ENCODE assay signal across 2 cellular contexts in the genomic region with DNA sequence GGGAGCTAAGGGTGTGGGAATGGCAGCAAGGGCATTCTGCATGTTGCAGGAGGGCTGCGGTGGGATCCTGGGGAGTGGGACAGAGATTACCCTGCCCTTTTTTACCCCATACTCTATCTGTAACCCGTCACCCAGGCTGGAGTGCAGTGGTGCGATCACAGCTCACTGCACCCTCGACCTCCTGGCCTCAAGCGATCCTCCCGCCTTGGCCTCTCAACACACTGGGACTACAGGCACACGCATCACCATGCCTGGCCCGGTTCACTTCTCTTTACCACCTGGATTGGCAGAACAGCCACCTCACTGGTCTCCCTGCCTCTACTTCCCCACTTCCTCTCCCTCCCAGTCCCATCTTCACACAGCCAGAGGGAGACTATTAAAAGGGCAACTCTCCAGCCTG.
A peak's percentile ranks its signal among the peaks of the same experiment; 100 is the strongest.
TF ChIP-seq lines count a peak whose summit lies in the region.

No MANE protein-coding gene starts in this region.

TF ChIP-seq in HepG2, 621 proteins besides CTCF, POLR2A, EP300 and RAD21:
- peak; percentile 39; the same call in 1 of the 2 replicates for TF ChIP-seq EEA1 (CRISPR knock-in tag; IDR thresholded peaks at IDR 0.05; ENCODE audit: borderline replicate concordance)
- TF ChIP-seq ZNF557 (CRISPR knock-in tag; IDR thresholded peaks at IDR 0.05): no peak
- no peak for TF ChIP-seq MED8 (CRISPR knock-in tag; IDR thresholded peaks at IDR 0.05; ENCODE audit: insufficient replicate concordance)
- TF ChIP-seq RNF219 (CRISPR knock-in tag; IDR thresholded peaks at IDR 0.05): no peak
- peak; percentile 12; the same call in 1 of the 2 replicates for TF ChIP-seq NFE2L1 (CRISPR knock-in tag; IDR thresholded peaks at IDR 0.05; ENCODE audit: borderline replicate concordance)
- TF ChIP-seq ZFP90 (CRISPR knock-in tag; IDR thresholded peaks at IDR 0.05; ENCODE audit: borderline replicate concordance): no peak
- 0 out of 2 replicates have a peak, but pooled peaks have one; percentile 9 for TF ChIP-seq PHF20 (CRISPR knock-in tag; IDR thresholded peaks at IDR 0.05)
- no peak for TF ChIP-seq TBP (CRISPR knock-in tag; IDR thresholded peaks at IDR 0.05)
- TF ChIP-seq DRAP1 (CRISPR knock-in tag; IDR thresholded peaks at IDR 0.05): no peak
- TF ChIP-seq, protein P1, sequence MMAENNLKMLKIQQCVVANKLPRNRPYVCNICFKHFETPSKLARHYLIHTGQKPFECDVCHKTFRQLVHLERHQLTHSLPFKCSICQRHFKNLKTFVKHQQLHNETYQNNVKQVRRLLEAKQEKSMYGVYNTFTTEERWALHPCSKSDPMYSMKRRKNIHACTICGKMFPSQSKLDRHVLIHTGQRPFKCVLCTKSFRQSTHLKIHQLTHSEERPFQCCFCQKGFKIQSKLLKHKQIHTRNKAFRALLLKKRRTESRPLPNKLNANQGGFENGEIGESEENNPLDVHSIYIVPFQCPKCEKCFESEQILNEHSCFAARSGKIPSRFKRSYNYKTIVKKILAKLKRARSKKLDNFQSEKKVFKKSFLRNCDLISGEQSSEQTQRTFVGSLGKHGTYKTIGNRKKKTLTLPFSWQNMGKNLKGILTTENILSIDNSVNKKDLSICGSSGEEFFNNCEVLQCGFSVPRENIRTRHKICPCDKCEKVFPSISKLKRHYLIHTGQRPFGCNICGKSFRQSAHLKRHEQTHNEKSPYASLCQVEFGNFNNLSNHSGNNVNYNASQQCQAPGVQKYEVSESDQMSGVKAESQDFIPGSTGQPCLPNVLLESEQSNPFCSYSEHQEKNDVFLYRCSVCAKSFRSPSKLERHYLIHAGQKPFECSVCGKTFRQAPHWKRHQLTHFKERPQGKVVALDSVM (CRISPR knock-in tag; IDR thresholded peaks at IDR 0.05): peak; percentile 93
- no peak for TF ChIP-seq ZSCAN31 (CRISPR knock-in tag; IDR thresholded peaks at IDR 0.05; ENCODE audit: low read depth)
- peak; percentile 56; the same call in 1 of the 2 replicates for TF ChIP-seq ZBTB38 (CRISPR knock-in tag; IDR thresholded peaks at IDR 0.05)

TF ChIP-seq in SK-N-SH treated with all-trans-retinoic acid at 6 μM for 48 hours, 23 proteins besides CTCF, POLR2A, EP300 and RAD21:
- TF ChIP-seq TOX (CRISPR knock-in tag; IDR thresholded peaks at IDR 0.05; ENCODE audit: borderline replicate concordance) (no peak), ZFP3 (CRISPR knock-in tag; IDR thresholded peaks at IDR 0.05) (no peak), PPARA (CRISPR knock-in tag; IDR thresholded peaks at IDR 0.05; ENCODE audit: borderline replicate concordance) (no peak), CSDC2 (CRISPR knock-in tag; IDR thresholded peaks at IDR 0.05) (no peak), CREB5 (CRISPR knock-in tag; IDR thresholded peaks at IDR 0.05; ENCODE audit: low read depth) (no peak), RARB (CRISPR knock-in tag; IDR thresholded peaks at IDR 0.05) (no peak), ESRRG (CRISPR knock-in tag; IDR thresholded peaks at IDR 0.05) (no peak), ZNF565 (CRISPR knock-in tag; conservative IDR thresholded peaks at IDR 0.05; ENCODE audit: low read depth) (no peak), SNAI2 (CRISPR knock-in tag; IDR thresholded peaks at IDR 0.05) (no peak), ZNF8 (CRISPR knock-in tag; IDR thresholded peaks at IDR 0.05) (no peak), PATZ1 (CRISPR knock-in tag; IDR thresholded peaks at IDR 0.05; ENCODE audit: borderline replicate concordance) (no peak), OSR1 (CRISPR knock-in tag; IDR thresholded peaks at IDR 0.05) (no peak), ARNTL (CRISPR knock-in tag; IDR thresholded peaks at IDR 0.05; ENCODE audit: borderline replicate concordance, low read depth) (no peak)
- TF ChIP-seq, protein P2, sequence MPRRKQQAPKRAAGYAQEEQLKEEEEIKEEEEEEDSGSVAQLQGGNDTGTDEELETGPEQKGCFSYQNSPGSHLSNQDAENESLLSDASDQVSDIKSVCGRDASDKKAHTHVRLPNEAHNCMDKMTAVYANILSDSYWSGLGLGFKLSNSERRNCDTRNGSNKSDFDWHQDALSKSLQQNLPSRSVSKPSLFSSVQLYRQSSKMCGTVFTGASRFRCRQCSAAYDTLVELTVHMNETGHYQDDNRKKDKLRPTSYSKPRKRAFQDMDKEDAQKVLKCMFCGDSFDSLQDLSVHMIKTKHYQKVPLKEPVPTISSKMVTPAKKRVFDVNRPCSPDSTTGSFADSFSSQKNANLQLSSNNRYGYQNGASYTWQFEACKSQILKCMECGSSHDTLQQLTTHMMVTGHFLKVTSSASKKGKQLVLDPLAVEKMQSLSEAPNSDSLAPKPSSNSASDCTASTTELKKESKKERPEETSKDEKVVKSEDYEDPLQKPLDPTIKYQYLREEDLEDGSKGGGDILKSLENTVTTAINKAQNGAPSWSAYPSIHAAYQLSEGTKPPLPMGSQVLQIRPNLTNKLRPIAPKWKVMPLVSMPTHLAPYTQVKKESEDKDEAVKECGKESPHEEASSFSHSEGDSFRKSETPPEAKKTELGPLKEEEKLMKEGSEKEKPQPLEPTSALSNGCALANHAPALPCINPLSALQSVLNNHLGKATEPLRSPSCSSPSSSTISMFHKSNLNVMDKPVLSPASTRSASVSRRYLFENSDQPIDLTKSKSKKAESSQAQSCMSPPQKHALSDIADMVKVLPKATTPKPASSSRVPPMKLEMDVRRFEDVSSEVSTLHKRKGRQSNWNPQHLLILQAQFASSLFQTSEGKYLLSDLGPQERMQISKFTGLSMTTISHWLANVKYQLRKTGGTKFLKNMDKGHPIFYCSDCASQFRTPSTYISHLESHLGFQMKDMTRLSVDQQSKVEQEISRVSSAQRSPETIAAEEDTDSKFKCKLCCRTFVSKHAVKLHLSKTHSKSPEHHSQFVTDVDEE (CRISPR knock-in tag; IDR thresholded peaks at IDR 0.05): no peak
- TF ChIP-seq, protein P3, sequence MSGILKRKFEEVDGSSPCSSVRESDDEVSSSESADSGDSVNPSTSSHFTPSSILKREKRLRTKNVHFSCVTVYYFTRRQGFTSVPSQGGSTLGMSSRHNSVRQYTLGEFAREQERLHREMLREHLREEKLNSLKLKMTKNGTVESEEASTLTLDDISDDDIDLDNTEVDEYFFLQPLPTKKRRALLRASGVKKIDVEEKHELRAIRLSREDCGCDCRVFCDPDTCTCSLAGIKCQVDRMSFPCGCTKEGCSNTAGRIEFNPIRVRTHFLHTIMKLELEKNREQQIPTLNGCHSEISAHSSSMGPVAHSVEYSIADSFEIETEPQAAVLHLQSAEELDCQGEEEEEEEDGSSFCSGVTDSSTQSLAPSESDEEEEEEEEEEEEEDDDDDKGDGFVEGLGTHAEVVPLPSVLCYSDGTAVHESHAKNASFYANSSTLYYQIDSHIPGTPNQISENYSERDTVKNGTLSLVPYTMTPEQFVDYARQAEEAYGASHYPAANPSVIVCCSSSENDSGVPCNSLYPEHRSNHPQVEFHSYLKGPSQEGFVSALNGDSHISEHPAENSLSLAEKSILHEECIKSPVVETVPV (CRISPR knock-in tag; IDR thresholded peaks at IDR 0.05): no peak
